Comparison of ENCODE assay signal across 8 cellular contexts in the genomic region with DNA sequence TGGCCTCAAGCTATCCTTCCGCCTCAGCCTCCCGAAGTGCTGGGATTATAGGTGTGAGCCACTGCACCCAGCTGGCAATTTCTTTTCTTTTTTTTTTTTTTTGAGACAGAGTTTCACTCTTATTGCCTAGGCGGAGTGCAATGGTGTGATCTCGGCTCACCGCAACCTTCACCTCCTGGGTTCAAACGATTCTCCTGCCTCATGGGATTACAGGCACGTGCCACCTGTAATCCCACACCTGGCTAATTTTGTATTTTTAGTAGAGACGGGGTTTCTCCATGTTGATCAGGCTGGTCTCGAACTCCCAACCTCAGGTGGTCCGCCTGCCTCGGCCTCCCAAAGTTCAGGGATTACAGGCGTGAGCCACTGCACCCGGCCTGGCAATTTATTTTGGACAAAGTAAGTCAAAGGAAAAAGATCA. TPM values are rescaled to one million over a fixed set of nuclear protein-coding genes. Genes with fewer than 3 reads are reported as not detected.
DNase-seq lines count a peak whose midpoint lies in the region; ATAC-seq, FAIRE-seq and TF ChIP-seq lines count a peak whose summit lies in the region.
"Not testable (repeated sequence)": the region's sequence is repeated elsewhere in the genome, so short reads cannot be mapped to it uniquely, and the experiment has no call there.

No MANE protein-coding gene starts in this region.

- peaks cover 13 to 24% of the 10 kb centered on the region in 2 donors for H3K36me3 ChIP-seq in duodenal mucosa (ENCODE audit: control insufficient read depth in 1 of 2, insufficient read depth in 2 of 2, low read length in 2 of 2)
- not testable (repeated sequence) for H3K36me3 ChIP-seq in kidney (ENCODE audit: control insufficient read depth in 1 of 2, insufficient read depth in 2 of 2, low read length in 2 of 2); neural progenitor cell

- H3K27ac Mint-ChIP-seq in CD4-positive, alpha-beta T cell = peak overlapping the region; percentile 98
- H3K27ac Mint-ChIP-seq in IgD-negative memory B cell = peak overlapping the region; percentile 97 to 99 (median 97)
- peak overlapping the region; percentile 99 for H3K27ac Mint-ChIP-seq in activated naive CD4-positive, alpha-beta T cell treated with anti-CD3 and anti-CD28 coated beads, Interleukin-2, amount 50 U/mL, for 24 hours
- H3K27ac Mint-ChIP-seq in neural progenitor cell = not testable (repeated sequence)
- H3K27ac Mint-ChIP-seq in stimulated activated naive CD8-positive, alpha-beta T cell treated with anti-CD3 and anti-CD28 coated beads, Interleukin-15, Interleukin-2, amounts not matched to agents 100 ng/mL and 50 ng/mL, for 24 hours = peak overlapping the region; percentile 98

- peaks cover 51% of the 10 kb centered on the region for H3K36me3 Mint-ChIP-seq in CD4-positive, alpha-beta T cell (ENCODE audit: low read depth)
- not testable (repeated sequence) for H3K36me3 Mint-ChIP-seq in IgD-negative memory B cell; activated naive CD4-positive, alpha-beta T cell treated with anti-CD3 and anti-CD28 coated beads, Interleukin-2, amount 50 U/mL, for 24 hours; neural progenitor cell
- peaks cover 43% of the 10 kb centered on the region for H3K36me3 Mint-ChIP-seq in stimulated activated naive CD8-positive, alpha-beta T cell treated with anti-CD3 and anti-CD28 coated beads, Interleukin-15, Interleukin-2, amounts not matched to agents 100 ng/mL and 50 ng/mL, for 24 hours (ENCODE audit: low read depth)

- ATAC-seq in CD4-positive, alpha-beta T cell (ENCODE audit: poor library complexity) = not testable (repeated sequence)

- POLR2A ChIA-PET in CD4-positive, alpha-beta T cell (lab: Charles Lee) = interaction anchor here (0.5 to 14.0 kb wide), 12 partner anchors 11 to 698 kb away, joined by 3 to 394 read pairs (median 6); a partner anchor contains a TSS

- H4K20me1 ChIP-seq in neural progenitor cell (ENCODE audit: low read depth) = peaks cover 24% of the 10 kb centered on the region

- H3K4me1 Mint-ChIP-seq in CD4-positive, alpha-beta T cell (ENCODE audit: low read depth) = peaks cover 72% of the 10 kb centered on the region
- H3K4me1 Mint-ChIP-seq in IgD-negative memory B cell (peaks cover 41 to 51% (median 48%) of the 10 kb centered on the region in 3 donors), neural progenitor cell (peaks cover 38% of the 10 kb centered on the region)
- peaks cover 51% of the 10 kb centered on the region for H3K4me1 Mint-ChIP-seq in activated naive CD4-positive, alpha-beta T cell treated with anti-CD3 and anti-CD28 coated beads, Interleukin-2, amount 50 U/mL, for 24 hours
- H3K4me1 Mint-ChIP-seq in stimulated activated naive CD8-positive, alpha-beta T cell treated with anti-CD3 and anti-CD28 coated beads, Interleukin-15, Interleukin-2, amounts not matched to agents 100 ng/mL and 50 ng/mL, for 24 hours (ENCODE audit: low read depth) = peaks cover 62% of the 10 kb centered on the region

- H2AFZ ChIP-seq in neural progenitor cell (replicated peaks) = not testable (repeated sequence)

- H3K9me3 Mint-ChIP-seq in CD4-positive, alpha-beta T cell; IgD-negative memory B cell; activated naive CD4-positive, alpha-beta T cell treated with anti-CD3 and anti-CD28 coated beads, Interleukin-2, amount 50 U/mL, for 24 hours; neural progenitor cell; stimulated activated naive CD8-positive, alpha-beta T cell treated with anti-CD3 and anti-CD28 coated beads, Interleukin-15, Interleukin-2, amounts not matched to agents 100 ng/mL and 50 ng/mL, for 24 hours: not testable (repeated sequence)

- TF ChIP-seq CTCF in CD4-positive, alpha-beta T cell (IDR thresholded peaks at IDR 0.05); VCaP (conservative IDR thresholded peaks at IDR 0.05); kidney (IDR thresholded peaks at IDR 0.05; ENCODE audit: borderline replicate concordance, extremely low read depth, insufficient read depth); neural progenitor cell (IDR thresholded peaks at IDR 0.05): not testable (repeated sequence)

- H3K79me2 ChIP-seq in neural progenitor cell (ENCODE audit: low read depth) = peaks cover 44% of the 10 kb centered on the region

- H3K9ac ChIP-seq in duodenal mucosa (ENCODE audit: low read depth in 1 of 2, low read length in 2 of 2) (peak overlapping the region; percentile 67 to 76), kidney (ENCODE audit: low read length in 2 of 2) (peak overlapping the region in 1 of 2 donors; percentile 13)
- H3K9ac ChIP-seq in neural progenitor cell = not testable (repeated sequence)

- H3K4me1 ChIP-seq in duodenal mucosa (ENCODE audit: control insufficient read depth in 1 of 2, insufficient read depth in 2 of 2, low read length in 2 of 2) (peaks cover 67 to 81% of the 10 kb centered on the region in 2 donors), kidney (ENCODE audit: control insufficient read depth in 1 of 2, insufficient read depth in 1 of 2, low read depth in 1 of 2, low read length in 2 of 2) (peaks cover 38 to 54% of the 10 kb centered on the region in 2 donors), neural progenitor cell (peaks cover 31% of the 10 kb centered on the region)

- intact Hi-C loops in CD4-positive, alpha-beta T cell (cut with DNase I, micrococcal nuclease) = loop anchor here in 1 of 2 experiments (5.0 kb wide), 1 partner anchor 125 kb away; a partner anchor contains a TSS
- intact Hi-C loops in kidney (cut with DNase I) = not testable (repeated sequence)

- H3K9me3 ChIP-seq in CD4-positive, alpha-beta T cell (ENCODE audit: control insufficient read depth, low read length); duodenal mucosa (ENCODE audit: control insufficient read depth in 1 of 2, low read length in 2 of 2); kidney (ENCODE audit: control insufficient read depth in 1 of 2, low read length in 2 of 2); neural progenitor cell (ENCODE audit: low read depth): not testable (repeated sequence)

- FAIRE-seq in kidney (lab: Jason Lieb, UNC) = not testable (repeated sequence)

- peak overlapping the region; percentile 40 for H3K4me2 ChIP-seq in neural progenitor cell

- H3K27ac ChIP-seq in CD4-positive, alpha-beta T cell (ENCODE audit: low read depth, low read length) = peak overlapping the region; percentile 91
- H3K27ac ChIP-seq in VCaP = peak overlapping the region; percentile 97
- H3K27ac ChIP-seq in duodenal mucosa (ENCODE audit: low read depth, low read length) = peak overlapping the region; percentile 54
- H3K27ac ChIP-seq in kidney (ENCODE audit: low read depth in 2 of 2, low read length in 2 of 2) = peak overlapping the region; percentile 33 to 78
- H3K27ac ChIP-seq in neural progenitor cell = peak overlapping the region; percentile 54

- H3K27me3 Mint-ChIP-seq in CD4-positive, alpha-beta T cell; IgD-negative memory B cell; activated naive CD4-positive, alpha-beta T cell treated with anti-CD3 and anti-CD28 coated beads, Interleukin-2, amount 50 U/mL, for 24 hours; neural progenitor cell (ENCODE audit: insufficient read depth, low read depth); stimulated activated naive CD8-positive, alpha-beta T cell treated with anti-CD3 and anti-CD28 coated beads, Interleukin-15, Interleukin-2, amounts not matched to agents 100 ng/mL and 50 ng/mL, for 24 hours: not testable (repeated sequence)

- CTCF ChIA-PET in CD4-positive, alpha-beta T cell (lab: Charles Lee) = interaction anchor here (1.5 to 6.5 kb wide), 6 partner anchors 12 to 146 kb away, joined by 3 to 29 read pairs (median 9); no protein-coding TSS in a partner anchor

- H3F3A ChIP-seq in neural progenitor cell (ENCODE audit: low read depth) = peaks cover 11% of the 10 kb centered on the region

- H3K4me3 ChIP-seq in duodenal mucosa (ENCODE audit: low read depth in 1 of 2, low read length in 2 of 2) = peak overlapping the region; percentile 37 to 60
- not testable (repeated sequence) for H3K4me3 ChIP-seq in kidney (ENCODE audit: low read length in 2 of 2); neural progenitor cell

- H3K27me3 ChIP-seq in CD4-positive, alpha-beta T cell (ENCODE audit: control insufficient read depth, insufficient read depth, low read length); duodenal mucosa (ENCODE audit: control insufficient read depth in 1 of 2, insufficient read depth in 2 of 2, low read length in 2 of 2); neural progenitor cell: not testable (repeated sequence)

- peak overlapping the region; percentile 96 for H3K4me3 Mint-ChIP-seq in CD4-positive, alpha-beta T cell
- H3K4me3 Mint-ChIP-seq in IgD-negative memory B cell (peak overlapping the region; percentile 74 to 93 (median 86)), neural progenitor cell (peak overlapping the region; percentile 78)
- peak overlapping the region; percentile 91 for H3K4me3 Mint-ChIP-seq in activated naive CD4-positive, alpha-beta T cell treated with anti-CD3 and anti-CD28 coated beads, Interleukin-2, amount 50 U/mL, for 24 hours
- H3K4me3 Mint-ChIP-seq in stimulated activated naive CD8-positive, alpha-beta T cell treated with anti-CD3 and anti-CD28 coated beads, Interleukin-15, Interleukin-2, amounts not matched to agents 100 ng/mL and 50 ng/mL, for 24 hours = peak overlapping the region; percentile 91

- not testable (repeated sequence) for DNase-seq in CD4-positive, alpha-beta T cell; neural progenitor cell (ENCODE audit: low spot score)
- DNase-seq in kidney = peak; percentile 45

RNA-seq across cellular contexts. Expression of a gene that starts 2.4 kb away (rescaled TPM):
- total RNA-seq in CD4-positive, alpha-beta T cell = 100 to 1,000 TPM; 253 to 265 TPM
- 4.3 TPM for polyA plus RNA-seq in IgD-negative memory B cell
- 54.3 TPM for total RNA-seq in kidney
- 59.1 TPM for polyA plus RNA-seq in kidney (ENCODE audit: insufficient read depth, low read depth, low replicate concordance)
- total RNA-seq in neural progenitor cell (ENCODE audit: low replicate concordance) = 4.2 and 10.7 TPM in 2 replicates

RNA-seq across cellular contexts. Expression of a gene that starts 27.3 kb away (rescaled TPM):
- 10 to 100 TPM; 18.5 to 21.1 TPM for total RNA-seq in CD4-positive, alpha-beta T cell
- polyA plus RNA-seq in IgD-negative memory B cell (0.43 TPM), kidney (ENCODE audit: insufficient read depth, low read depth, low replicate concordance) (12.4 TPM)
- total RNA-seq in kidney (4.8 TPM), neural progenitor cell (ENCODE audit: low replicate concordance) (18.5 and 21.0 TPM in 2 replicates)

RNA-seq across cellular contexts. Expression of a gene that starts 40.5 kb away (rescaled TPM):
- 1 to 10 TPM; 1.8 to 2.1 TPM for total RNA-seq in CD4-positive, alpha-beta T cell
- polyA plus RNA-seq in IgD-negative memory B cell (0.14 TPM), kidney (ENCODE audit: insufficient read depth, low read depth, low replicate concordance) (2.5 TPM)
- total RNA-seq in kidney (2.0 TPM), neural progenitor cell (ENCODE audit: low replicate concordance) (1.7 and 2.3 TPM in 2 replicates)
